Comparison of ENCODE assay signal across 1 cellular context in genomic region chr18:62460851-62461300, GRCh38.
A peak's percentile ranks its signal among the peaks of the same experiment; 100 is the strongest.
TF ChIP-seq lines count a peak whose summit lies in the region.

No MANE protein-coding gene starts in this region.

TF ChIP-seq in HepG2, 621 proteins besides CTCF, POLR2A, EP300 and RAD21 (continued from another document and continues in another):
- peak; percentile 75; the same call in 1 of the 2 replicates for TF ChIP-seq RERE (CRISPR knock-in tag; IDR thresholded peaks at IDR 0.05; ENCODE audit: low read depth)
- peak; percentile 88 for TF ChIP-seq RXRB (CRISPR knock-in tag; IDR thresholded peaks at IDR 0.05; ENCODE audit: borderline replicate concordance)
- peak; percentile 54; the same call in 1 of the 2 replicates for TF ChIP-seq ZNF646 (CRISPR knock-in tag; IDR thresholded peaks at IDR 0.05)
- no peak for TF ChIP-seq DR1 (CRISPR knock-in tag; IDR thresholded peaks at IDR 0.05)
- peak; percentile 92; the same call in 1 of the 2 replicates for TF ChIP-seq AHDC1 (CRISPR knock-in tag; IDR thresholded peaks at IDR 0.05; ENCODE audit: borderline replicate concordance)
- peak; percentile 81 for TF ChIP-seq POGZ (CRISPR knock-in tag; IDR thresholded peaks at IDR 0.05)
- no peak for TF ChIP-seq ZNF619 (CRISPR knock-in tag; IDR thresholded peaks at IDR 0.05)
- peak; percentile 56 for TF ChIP-seq TBL1XR1 (IDR thresholded peaks at IDR 0.05; ENCODE audit: borderline replicate concordance, low read length, partially characterized antibody)
- no peak for TF ChIP-seq ZNF263 (CRISPR knock-in tag; IDR thresholded peaks at IDR 0.05)
- no peak for TF ChIP-seq RORA (CRISPR knock-in tag; IDR thresholded peaks at IDR 0.05)
- TF ChIP-seq KMT2A (CRISPR knock-in tag; IDR thresholded peaks at IDR 0.05), result no peak
- peak; percentile 60; the same call in 1 of the 2 replicates for TF ChIP-seq ZNF292 (CRISPR knock-in tag; IDR thresholded peaks at IDR 0.05; ENCODE audit: borderline replicate concordance, low read depth)
- TF ChIP-seq ZSCAN5A (CRISPR knock-in tag; IDR thresholded peaks at IDR 0.05; ENCODE audit: borderline replicate concordance), result peak; percentile 66; the same call in 1 of the 2 replicates
- peak; percentile 79 for TF ChIP-seq THAP11 (CRISPR knock-in tag; IDR thresholded peaks at IDR 0.05)
- TF ChIP-seq MLXIP (CRISPR knock-in tag; IDR thresholded peaks at IDR 0.05; ENCODE audit: borderline replicate concordance), result no peak
- peak; percentile 72 for TF ChIP-seq KAT2B (IDR thresholded peaks at IDR 0.05; ENCODE audit: borderline replicate concordance, low read depth, low read length)
- no peak for TF ChIP-seq ZNF784 (CRISPR knock-in tag; IDR thresholded peaks at IDR 0.05; ENCODE audit: borderline replicate concordance)
- no peak for TF ChIP-seq ZNF7 (CRISPR knock-in tag; IDR thresholded peaks at IDR 0.05)
- no peak for TF ChIP-seq ZNF687 (CRISPR knock-in tag; IDR thresholded peaks at IDR 0.05)
- no peak for TF ChIP-seq NPAS2 (CRISPR knock-in tag; IDR thresholded peaks at IDR 0.05; ENCODE audit: borderline replicate concordance)
- no peak for TF ChIP-seq ZNF766 (CRISPR knock-in tag; IDR thresholded peaks at IDR 0.05; ENCODE audit: borderline replicate concordance)
- peak; percentile 59; the same call in 1 of the 2 replicates for TF ChIP-seq SMYD3 (CRISPR knock-in tag; IDR thresholded peaks at IDR 0.05)
- TF ChIP-seq ZNF841 (CRISPR knock-in tag; IDR thresholded peaks at IDR 0.05; ENCODE audit: borderline replicate concordance), result no peak
